Comparison of ENCODE assay signal across 10 cellular contexts in genomic region chr18:57728941-57729511, GRCh38.
DNase-seq lines count a peak whose midpoint lies in the region; ATAC-seq and TF ChIP-seq lines count a peak whose summit lies in the region.
"Had no signal": no experiment of that assay in that cellular context is flagged by ENCODE, and none has a peak within 500 bp of the region (broad histone marks: within the 10 kb centered on the region; RNA-seq: fewer than 3 reads in every experiment).

No MANE protein-coding gene starts in this region.

- H3K14ac ChIP-seq in mesenchymal stem cell (ENCODE audit: low read length in 2 of 2): no peak overlapping the region

- H3K79me1 ChIP-seq in mesenchymal stem cell (replicated peaks; ENCODE audit: low read length, poor library complexity, severe bottlenecking): peaks cover 19% of the 10 kb centered on the region

- no TSS peak for BruUV-seq in OCI-LY7 (replicated peaks; lab: Mats Ljungman, UMichigan)

- H2BK12ac ChIP-seq in mesenchymal stem cell (ENCODE audit: low read length in 2 of 2): no peak overlapping the region

- no peak for TF ChIP-seq CTCF in breast epithelium (IDR thresholded peaks at IDR 0.05)
- TF ChIP-seq CTCF in OCI-LY7 (conservative IDR thresholded peaks at IDR 0.05; ENCODE audit: low read length): no peak

- no peak overlapping the region for H4K91ac ChIP-seq in mesenchymal stem cell (ENCODE audit: low read length)

- POLR2A ChIA-PET in OCI-LY7 (lab: Charles Lee): no interaction called here

- no peak for ATAC-seq in HG02798 (IDR thresholded peaks at IDR 0.05; ENCODE audit: poor library complexity, unreplicated experiment)
- ATAC-seq: WTC11 had no signal

- H3K4me2 ChIP-seq in mesenchymal stem cell (ENCODE audit: low read length, poor library complexity, severe bottlenecking) (no peak overlapping the region), OCI-LY7 (ENCODE audit: low read length) (no peak overlapping the region)

- peaks cover 0 to 7% of the 10 kb centered on the region in 2 donors for H3K9me3 ChIP-seq in breast epithelium
- no peaks in the 10 kb centered on the region for H3K9me3 ChIP-seq in mesenchymal stem cell (ENCODE audit: control insufficient read depth, low read length)
- H3K9me3 ChIP-seq in OCI-LY7 (ENCODE audit: low read length): no peaks in the 10 kb centered on the region

- H3K9ac ChIP-seq in mesenchymal stem cell (ENCODE audit: low read length): no peak overlapping the region

- H3K4me3 ChIP-seq in breast epithelium: no peak overlapping the region
- no peak overlapping the region for H3K4me3 ChIP-seq in mesenchymal stem cell (ENCODE audit: insufficient read depth in 1 of 2, low read depth in 1 of 2, low read length in 2 of 2)
- H3K4me3 ChIP-seq in OCI-LY7 (ENCODE audit: low read depth, low read length, poor library complexity, severe bottlenecking): no peak overlapping the region

- peak; percentile 13 for DNase-seq in AG08395 (ENCODE audit: low spot score)
- DNase-seq in LoVo (ENCODE audit: low spot score): peak; percentile 68
- no peak for DNase-seq in breast epithelium (ENCODE audit: low spot score in 2 of 2)
- no peak for DNase-seq in mesenchymal stem cell
- no peak for DNase-seq in HUDEP-2 (lab: John Stamatoyannopoulos, UW; ENCODE audit: unreplicated experiment in 76 of 76)
- DNase-seq in OCI-LY7 (ENCODE audit: low spot score): no peak
- no peak for DNase-seq in COR-L47 (lab: John Stamatoyannopoulos, UW)
- DNase-seq: H7 had no signal

- H4K20me1 ChIP-seq in OCI-LY7 (ENCODE audit: insufficient read depth, low read length): no peaks in the 10 kb centered on the region

- H3K23ac ChIP-seq in mesenchymal stem cell (ENCODE audit: low read length in 2 of 2): no peak overlapping the region

- H3K4me1 ChIP-seq in breast epithelium (no peaks in the 10 kb centered on the region), mesenchymal stem cell (ENCODE audit: control insufficient read depth, insufficient read depth, low read depth, low read length) (peaks cover 5% of the 10 kb centered on the region), OCI-LY7 (ENCODE audit: insufficient read depth, low read length, poor library complexity, severe bottlenecking) (no peaks in the 10 kb centered on the region)

- H3K27ac ChIP-seq in breast epithelium: peak overlapping the region; percentile 30 to 48
- peak overlapping the region; percentile 45 for H3K27ac ChIP-seq in mesenchymal stem cell (ENCODE audit: low read length, poor library complexity, severe bottlenecking)
- H3K27ac ChIP-seq in OCI-LY7 (ENCODE audit: low read depth, low read length, poor library complexity, severe bottlenecking): no peak overlapping the region

- intact Hi-C loops in breast epithelium (cut with DNase I; ENCODE audit: low total_unique reads) (loop anchor here (2.0 kb wide), 1 partner anchor 40 kb away; no protein-coding TSS in a partner anchor), OCI-LY7 (cut with micrococcal nuclease; ENCODE audit: unreplicated experiment) (no loop called here)

- H3K9me2 ChIP-seq in OCI-LY7 (ENCODE audit: insufficient read depth, low read length): no peaks in the 10 kb centered on the region

- H2BK120ac ChIP-seq in mesenchymal stem cell (ENCODE audit: low read depth, low read length): peak overlapping the region; percentile 61

- H2AFZ ChIP-seq in mesenchymal stem cell (ENCODE audit: low read depth, low read length) (no peak overlapping the region), OCI-LY7 (ENCODE audit: low read length) (no peak overlapping the region)

- no peak for TF ChIP-seq POLR2A in breast epithelium (IDR thresholded peaks at IDR 0.05)

- no peaks in the 10 kb centered on the region for H3K79me2 ChIP-seq in OCI-LY7 (ENCODE audit: insufficient read depth, low read depth, low read length)

- whole genome bisulfite sequencing in mesenchymal stem cell: 53% methylated on average over 9 of the region's 11 CpGs

- H3K18ac ChIP-seq in mesenchymal stem cell (ENCODE audit: low read depth in 1 of 2, low read length in 2 of 2): no peak overlapping the region

- no peaks in the 10 kb centered on the region for H3K36me3 ChIP-seq in breast epithelium
- peaks cover 3 to 36% of the 10 kb centered on the region in 2 experiments for H3K36me3 ChIP-seq in mesenchymal stem cell (ENCODE audit: control insufficient read depth in 1 of 2, insufficient read depth in 2 of 2, low read depth in 1 of 2, low read length in 2 of 2)
- no peaks in the 10 kb centered on the region for H3K36me3 ChIP-seq in OCI-LY7 (ENCODE audit: insufficient read depth, low read length)

- no peaks in the 10 kb centered on the region for H3K27me3 ChIP-seq in breast epithelium
- no peaks in the 10 kb centered on the region for H3K27me3 ChIP-seq in mesenchymal stem cell (ENCODE audit: control insufficient read depth in 1 of 2, insufficient read depth in 1 of 2, low read length in 2 of 2)

- peak overlapping the region; percentile 50 for H4K8ac ChIP-seq in mesenchymal stem cell (ENCODE audit: low read length)

- H2BK15ac ChIP-seq in mesenchymal stem cell (ENCODE audit: low read depth, poor library complexity, severe bottlenecking): no peak overlapping the region

- CTCF ChIA-PET in OCI-LY7 (lab: Charles Lee; ENCODE audit: unreplicated experiment): no interaction called here

- H3K4ac ChIP-seq in mesenchymal stem cell (ENCODE audit: low read depth in 1 of 2, low read length in 2 of 2): no peak overlapping the region

- H2AK5ac ChIP-seq in mesenchymal stem cell (ENCODE audit: low read length, severe bottlenecking): no peak overlapping the region

- no peak overlapping the region for H2BK5ac ChIP-seq in mesenchymal stem cell (ENCODE audit: low read depth, low read length, poor library complexity, severe bottlenecking)

Comparison
In these comparisons a context has a peak if more than half of its experiments do, and no peak if none do; other contexts are left out.
1. DNase-seq: peak in AG08395 (single experiment) and LoVo (single experiment); none in breast epithelium (0 of 2), mesenchymal stem cell (single experiment), HUDEP-2 (0 of 76), OCI-LY7 (single experiment) and COR-L47 (single experiment).